Comparison of ENCODE assay signal across 8 cellular contexts in the genomic region with DNA sequence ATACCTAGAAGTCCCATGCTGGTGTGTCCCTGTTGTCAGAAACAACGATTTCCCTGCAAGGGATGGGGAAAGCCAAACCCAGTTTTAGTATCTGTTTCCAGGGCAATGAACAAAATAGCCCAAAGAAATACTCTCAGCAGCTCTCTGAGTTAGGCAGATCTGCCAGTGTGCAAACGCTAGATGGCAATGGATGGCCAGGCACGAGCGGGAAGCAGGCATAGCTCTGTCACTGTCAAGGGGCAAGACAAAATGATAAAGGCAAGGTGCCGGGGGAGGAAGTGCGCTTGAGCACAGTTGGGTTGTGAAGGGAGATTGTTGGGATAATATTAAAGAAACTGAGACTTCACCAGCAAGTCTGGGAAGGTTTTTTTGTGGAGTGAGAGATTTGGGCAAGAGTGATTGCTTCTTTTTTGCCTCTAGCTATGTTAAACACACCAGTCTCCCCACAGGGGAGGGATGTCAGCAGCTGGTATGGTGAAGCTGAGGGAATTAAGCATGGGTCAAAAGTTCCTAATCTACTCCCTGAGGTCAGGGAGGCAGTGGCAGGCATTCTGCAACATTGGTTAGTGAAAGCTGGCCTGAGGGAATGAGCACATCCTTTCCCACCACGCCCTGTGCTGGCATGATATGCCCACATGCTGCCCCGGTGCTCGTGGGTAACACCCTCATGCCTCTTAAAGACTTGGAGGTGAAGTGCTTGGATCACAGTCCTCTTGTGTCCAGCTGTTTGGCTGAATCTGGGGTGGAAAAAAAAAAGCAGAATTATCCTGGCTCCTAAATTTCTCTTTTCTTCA.
DNase-seq lines count a peak whose midpoint lies in the region; ATAC-seq and TF ChIP-seq lines count a peak whose summit lies in the region.

No MANE protein-coding gene starts in this region.

- H3K4me1 ChIP-seq in OCI-LY3 (ENCODE audit: low read length) = peaks cover 4% of the 10 kb centered on the region

- H4K20me1 ChIP-seq in OCI-LY3 (ENCODE audit: insufficient read depth, low read length) = no peaks in the 10 kb centered on the region

- no peak overlapping the region for H3K27ac ChIP-seq in OCI-LY3 (ENCODE audit: low read length)

- peak; percentile 48 for TF ChIP-seq CTCF in OCI-LY3 (IDR thresholded peaks at IDR 0.05; ENCODE audit: low read depth, low read length)

- peak; percentile 93 for ATAC-seq in GM18508 (IDR thresholded peaks at IDR 0.05; ENCODE audit: insufficient read depth, unreplicated experiment)
- peak; percentile 82 for ATAC-seq in HG02759 (IDR thresholded peaks at IDR 0.05; ENCODE audit: unreplicated experiment)
- ATAC-seq in GM21528 (IDR thresholded peaks at IDR 0.05; ENCODE audit: low FRiP score, unreplicated experiment) = no peak

- H3K79me2 ChIP-seq in OCI-LY3 (ENCODE audit: low read length) = no peaks in the 10 kb centered on the region

- no peak overlapping the region for H2AFZ ChIP-seq in OCI-LY3 (ENCODE audit: low read depth, low read length)

- no peaks in the 10 kb centered on the region for H3K36me3 ChIP-seq in OCI-LY3 (replicated peaks; ENCODE audit: low read depth, low read length)

- DNase-seq in fibroblast of peridontal ligament (ENCODE audit: extremely low read depth) (peak; percentile 33), superior temporal gyrus (ENCODE audit: extremely low spot score) (peak; percentile 76), NCI-H1092 (lab: John Stamatoyannopoulos, UW) (no peak), activated gamma-delta T cell treated with Interleukin-2 at 50 U/mL for 16 hours (no peak)

- H3K27me3 ChIP-seq in OCI-LY3 (ENCODE audit: low read depth, low read length) = no peaks in the 10 kb centered on the region

- peak overlapping the region; percentile 4; the same call in 1 of the 2 replicates for H3K4me2 ChIP-seq in OCI-LY3 (ENCODE audit: low read length)

- no peak overlapping the region for H3K4me3 ChIP-seq in OCI-LY3 (ENCODE audit: low read length)

- no peak overlapping the region for H3K9ac ChIP-seq in OCI-LY3 (ENCODE audit: low read length)

- no peaks in the 10 kb centered on the region for H3K9me3 ChIP-seq in OCI-LY3 (ENCODE audit: insufficient read depth, low read length)

Comparison
In these comparisons a context has a peak if more than half of its experiments do, and no peak if none do; other contexts are left out.
1. DNase-seq: peak in fibroblast of peridontal ligament (single experiment) and superior temporal gyrus (single experiment); none in NCI-H1092 (single experiment) and activated gamma-delta T cell treated with Interleukin-2 at 50 U/mL for 16 hours (single experiment).